In the genomic region with DNA sequence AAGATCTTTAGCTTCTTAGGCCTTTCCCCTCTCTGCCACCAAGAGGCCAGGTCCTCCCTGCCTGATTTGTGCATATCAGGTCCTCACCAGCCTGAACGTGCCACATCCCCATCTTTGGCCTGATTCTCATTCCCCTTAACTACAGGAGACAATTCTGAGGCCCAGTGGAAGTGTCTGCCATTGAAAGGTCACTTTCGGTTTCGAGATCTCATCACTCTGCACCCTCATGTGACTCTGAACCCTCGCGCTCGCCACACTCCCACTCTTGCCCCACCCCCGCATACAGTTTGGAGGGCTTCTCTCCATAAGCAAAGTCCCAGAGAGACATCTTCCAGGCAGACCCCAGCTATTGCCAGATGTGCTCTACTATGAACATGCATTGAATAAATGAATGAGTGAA, we compare ENCODE assay signal across 23 cellular contexts.
"Had no signal": no experiment of that assay in that cellular context is flagged by ENCODE, and none has a peak within 500 bp of the region (broad histone marks: within the 10 kb centered on the region; RNA-seq: fewer than 3 reads in every experiment).

No MANE protein-coding gene starts in this region.

- H3K36me3 ChIP-seq: SJCRH30 had no signal

- FAIRE-seq: HepG2 had no signal

- H3K9me3 ChIP-seq: SJCRH30 had no signal

- ATAC-seq: HepG2, Panc1, PC-3, Right ventricle myocardium inferior, SK-N-SH treated with all-trans-retinoic acid at 6 μM for 48 hours had no signal

- H3K27me3 ChIP-seq: SJCRH30 had no signal

- DNase-seq: IMR-90, Kasumi-1, MV-4-11, NCI-H1048, NCI-H1105, NCI-H1417 treated with DMSO at 0.1 percent for 48 hours, NCI-H146, NCI-H1694 treated with DMSO at 0.1 percent for 48 hours, NCI-H1930, NCI-H2081, NCI-H2107, NCI-H2227 treated with DMSO at 0.1 percent for 48 hours, NCI-H526 treated with DMSO at 0.1 percent for 48 hours, NCI-H748 treated with DMSO at 0.1 percent for 48 hours, PC-3, SHP77 treated with DMSO at 0.1 percent for 48 hours, T-helper 1 cell had no signal

- H3K27ac ChIP-seq: KMS-11 had no signal

- H3K4me3 ChIP-seq: SJCRH30 had no signal

- H3K9ac ChIP-seq: KMS-11 had no signal

- H3K4me2 ChIP-seq: KMS-11 had no signal
